3 cellular contexts compared by ENCODE assay signal in genomic region chr12:50079771-50080170, GRCh38.
TF ChIP-seq lines count a peak whose summit lies in the region.

No MANE protein-coding gene starts in this region.

TF ChIP-seq in SK-N-SH, 30 proteins besides CTCF, POLR2A, EP300 and RAD21:
- no peak for TF ChIP-seq NRF1 (IDR thresholded peaks at IDR 0.05; ENCODE audit: low read depth, low read length)
- no peak for TF ChIP-seq RCOR1 (IDR thresholded peaks at IDR 0.05; ENCODE audit: low read length)
- TF ChIP-seq CHD2 (IDR thresholded peaks at IDR 0.05; ENCODE audit: low read length, partially characterized antibody), result no peak
- TF ChIP-seq, protein P1, sequence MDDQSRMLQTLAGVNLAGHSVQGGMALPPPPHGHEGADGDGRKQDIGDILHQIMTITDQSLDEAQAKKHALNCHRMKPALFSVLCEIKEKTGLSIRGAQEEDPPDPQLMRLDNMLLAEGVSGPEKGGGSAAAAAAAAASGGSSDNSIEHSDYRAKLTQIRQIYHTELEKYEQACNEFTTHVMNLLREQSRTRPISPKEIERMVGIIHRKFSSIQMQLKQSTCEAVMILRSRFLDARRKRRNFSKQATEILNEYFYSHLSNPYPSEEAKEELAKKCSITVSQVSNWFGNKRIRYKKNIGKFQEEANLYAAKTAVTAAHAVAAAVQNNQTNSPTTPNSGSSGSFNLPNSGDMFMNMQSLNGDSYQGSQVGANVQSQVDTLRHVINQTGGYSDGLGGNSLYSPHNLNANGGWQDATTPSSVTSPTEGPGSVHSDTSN (IDR thresholded peaks at IDR 0.05), result no peak
- peak; percentile 83 for TF ChIP-seq REST (IDR thresholded peaks at IDR 0.05; ENCODE audit: low read depth, low read length)
- TF ChIP-seq GATA2 (CRISPR knock-in tag; IDR thresholded peaks at IDR 0.05), result no peak
TF ChIP-seq in SK-N-SH: peak in this region for 1.

TF ChIP-seq in SK-N-SH treated with all-trans-retinoic acid at 6 μM for 48 hours, 23 proteins besides CTCF, POLR2A, EP300 and RAD21:
- no peak for TF ChIP-seq CREB5 (CRISPR knock-in tag; IDR thresholded peaks at IDR 0.05; ENCODE audit: low read depth)

TF ChIP-seq in GM12878, 131 proteins besides CTCF, POLR2A, EP300 and RAD21:
- TF ChIP-seq REST (IDR thresholded peaks at IDR 0.05; ENCODE audit: low read depth, low read length) (peak; percentile 39; the same call in 1 of the 2 replicates), STAT3 (IDR thresholded peaks at IDR 0.05; ENCODE audit: low read depth, low read length) (no peak)
